In the genomic region with DNA sequence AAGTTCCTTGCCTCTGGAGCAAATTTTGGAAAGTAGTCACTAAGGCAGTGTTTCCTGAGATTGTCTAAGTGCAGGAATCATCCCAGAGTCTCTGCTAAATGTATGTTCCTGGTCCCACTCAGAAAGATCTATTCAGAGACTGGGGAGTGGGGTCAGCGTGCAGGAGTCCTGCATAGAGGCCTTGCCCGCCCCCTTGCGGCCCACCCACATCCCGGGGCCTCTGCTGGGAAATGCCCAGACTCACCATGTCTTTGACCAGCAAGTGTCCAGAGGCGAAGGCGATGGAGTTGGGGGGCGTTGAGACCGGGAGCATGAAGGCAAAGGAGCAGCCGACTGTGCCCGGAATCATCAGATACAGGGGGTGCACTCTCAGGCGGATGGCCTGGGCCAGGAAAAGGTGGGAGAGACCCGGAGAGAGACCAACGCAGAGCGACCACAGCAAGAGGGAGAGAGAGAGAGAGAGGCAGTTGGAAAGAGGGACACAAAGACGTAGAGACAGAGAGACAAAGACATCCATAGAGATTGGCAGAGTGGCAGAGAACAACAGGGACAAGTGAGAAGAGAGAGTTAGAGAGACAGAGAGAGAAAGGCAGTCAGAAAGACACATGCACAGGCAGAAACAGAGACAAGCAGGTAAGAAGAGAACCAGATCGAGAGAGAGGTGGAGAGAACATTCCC, we compare ENCODE assay signal across 1 cellular context.
A peak's percentile ranks its signal among the peaks of the same experiment; 100 is the strongest.
TF ChIP-seq lines count a peak whose summit lies in the region.

No MANE protein-coding gene starts in this region.

TF ChIP-seq in HepG2, 621 proteins besides CTCF, POLR2A, EP300 and RAD21 (continues in another document):
- TF ChIP-seq ZNF296 (CRISPR knock-in tag; conservative IDR thresholded peaks at IDR 0.05): no peak
- TF ChIP-seq, protein P1, sequence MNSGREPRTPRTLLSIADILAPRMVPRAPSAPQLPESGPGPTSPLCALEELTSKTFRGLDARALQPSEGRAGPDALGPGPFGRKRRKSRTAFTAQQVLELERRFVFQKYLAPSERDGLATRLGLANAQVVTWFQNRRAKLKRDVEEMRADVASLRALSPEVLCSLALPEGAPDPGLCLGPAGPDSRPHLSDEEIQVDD (CRISPR knock-in tag; IDR thresholded peaks at IDR 0.05; ENCODE audit: borderline replicate concordance): 0 out of 2 replicates have a peak, but pooled peaks have one; percentile 43
- no peak for TF ChIP-seq SNAI1 (CRISPR knock-in tag; IDR thresholded peaks at IDR 0.05; ENCODE audit: borderline replicate concordance)
- no peak for TF ChIP-seq YEATS2 (CRISPR knock-in tag; IDR thresholded peaks at IDR 0.05; ENCODE audit: borderline replicate concordance)
- TF ChIP-seq RARG (CRISPR knock-in tag; IDR thresholded peaks at IDR 0.05; ENCODE audit: low read depth): no peak
- no peak for TF ChIP-seq ZFP62 (CRISPR knock-in tag; IDR thresholded peaks at IDR 0.05)
- 0 out of 2 replicates have a peak, but pooled peaks have one; percentile 4 for TF ChIP-seq ZNF720 (CRISPR knock-in tag; IDR thresholded peaks at IDR 0.05)
- 0 out of 2 replicates have a peak, but pooled peaks have one; percentile 19 for TF ChIP-seq ATM (IDR thresholded peaks at IDR 0.05; ENCODE audit: borderline replicate concordance)
- no peak for TF ChIP-seq ZNF768 (CRISPR knock-in tag; IDR thresholded peaks at IDR 0.05)
- TF ChIP-seq, protein P2, sequence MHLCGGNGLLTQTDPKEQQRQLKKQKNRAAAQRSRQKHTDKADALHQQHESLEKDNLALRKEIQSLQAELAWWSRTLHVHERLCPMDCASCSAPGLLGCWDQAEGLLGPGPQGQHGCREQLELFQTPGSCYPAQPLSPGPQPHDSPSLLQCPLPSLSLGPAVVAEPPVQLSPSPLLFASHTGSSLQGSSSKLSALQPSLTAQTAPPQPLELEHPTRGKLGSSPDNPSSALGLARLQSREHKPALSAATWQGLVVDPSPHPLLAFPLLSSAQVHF (CRISPR knock-in tag; IDR thresholded peaks at IDR 0.05): no peak
- no peak for TF ChIP-seq NFKB2 (CRISPR knock-in tag; IDR thresholded peaks at IDR 0.05; ENCODE audit: borderline replicate concordance)
- no peak for TF ChIP-seq ZNF564 (CRISPR knock-in tag; IDR thresholded peaks at IDR 0.05)
- TF ChIP-seq, protein P3, sequence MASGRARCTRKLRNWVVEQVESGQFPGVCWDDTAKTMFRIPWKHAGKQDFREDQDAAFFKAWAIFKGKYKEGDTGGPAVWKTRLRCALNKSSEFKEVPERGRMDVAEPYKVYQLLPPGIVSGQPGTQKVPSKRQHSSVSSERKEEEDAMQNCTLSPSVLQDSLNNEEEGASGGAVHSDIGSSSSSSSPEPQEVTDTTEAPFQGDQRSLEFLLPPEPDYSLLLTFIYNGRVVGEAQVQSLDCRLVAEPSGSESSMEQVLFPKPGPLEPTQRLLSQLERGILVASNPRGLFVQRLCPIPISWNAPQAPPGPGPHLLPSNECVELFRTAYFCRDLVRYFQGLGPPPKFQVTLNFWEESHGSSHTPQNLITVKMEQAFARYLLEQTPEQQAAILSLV (CRISPR knock-in tag; IDR thresholded peaks at IDR 0.05; ENCODE audit: borderline replicate concordance): 0 out of 2 replicates have a peak, but pooled peaks have one; percentile 31
- TF ChIP-seq ZSCAN22 (CRISPR knock-in tag; IDR thresholded peaks at IDR 0.05): no peak
- TF ChIP-seq ZNF703 (CRISPR knock-in tag; IDR thresholded peaks at IDR 0.05; ENCODE audit: borderline replicate concordance): no peak
- TF ChIP-seq FIP1L1 (IDR thresholded peaks at IDR 0.05; ENCODE audit: borderline replicate concordance, insufficient read depth, low read depth, low read length): no peak
- TF ChIP-seq E2F1 (CRISPR knock-in tag; IDR thresholded peaks at IDR 0.05): no peak
- TF ChIP-seq ZNF776 (CRISPR knock-in tag; IDR thresholded peaks at IDR 0.05): peak; percentile 25; the same call in 1 of the 2 replicates
- TF ChIP-seq ZNF549 (CRISPR knock-in tag; IDR thresholded peaks at IDR 0.05): no peak
- no peak for TF ChIP-seq ZBTB39 (CRISPR knock-in tag; IDR thresholded peaks at IDR 0.05)
- TF ChIP-seq ZBTB40 (IDR thresholded peaks at IDR 0.05): no peak
- TF ChIP-seq ZBTB40 (CRISPR knock-in tag; IDR thresholded peaks at IDR 0.05): no peak
- TF ChIP-seq PAXIP1 (CRISPR knock-in tag; conservative IDR thresholded peaks at IDR 0.05): 0 out of 2 replicates have a peak, but pooled peaks have one; percentile 4
- 0 out of 2 replicates have a peak, but pooled peaks have one; percentile 19 for TF ChIP-seq ZSCAN31 (CRISPR knock-in tag; IDR thresholded peaks at IDR 0.05; ENCODE audit: low read depth)
- no peak for TF ChIP-seq TP53 (CRISPR knock-in tag; conservative IDR thresholded peaks at IDR 0.05)
- no peak for TF ChIP-seq MIER2 (CRISPR knock-in tag; IDR thresholded peaks at IDR 0.05)
- TF ChIP-seq SIN3B (IDR thresholded peaks at IDR 0.05; ENCODE audit: low read length): 0 out of 2 replicates have a peak, but pooled peaks have one; percentile 16
- TF ChIP-seq ZFP1 (CRISPR knock-in tag; IDR thresholded peaks at IDR 0.05): peak; percentile 30; the same call in 1 of the 2 replicates
- TF ChIP-seq ARNT2 (CRISPR knock-in tag; IDR thresholded peaks at IDR 0.05; ENCODE audit: low read depth): no peak
- TF ChIP-seq ELK4 (CRISPR knock-in tag; IDR thresholded peaks at IDR 0.05; ENCODE audit: borderline replicate concordance): no peak
- 0 out of 2 replicates have a peak, but pooled peaks have one; percentile 8 for TF ChIP-seq ZBTB2 (CRISPR knock-in tag; IDR thresholded peaks at IDR 0.05; ENCODE audit: low read depth)
- no peak for TF ChIP-seq SP4 (CRISPR knock-in tag; IDR thresholded peaks at IDR 0.05)
- no peak for TF ChIP-seq ZNF30 (CRISPR knock-in tag; IDR thresholded peaks at IDR 0.05)
- TF ChIP-seq ZNF891 (CRISPR knock-in tag; IDR thresholded peaks at IDR 0.05): no peak
- TF ChIP-seq ZNF780A (CRISPR knock-in tag; IDR thresholded peaks at IDR 0.05): 0 out of 2 replicates have a peak, but pooled peaks have one; percentile 13
